Comparison of ENCODE assay signal across 13 cellular contexts in the genomic region with DNA sequence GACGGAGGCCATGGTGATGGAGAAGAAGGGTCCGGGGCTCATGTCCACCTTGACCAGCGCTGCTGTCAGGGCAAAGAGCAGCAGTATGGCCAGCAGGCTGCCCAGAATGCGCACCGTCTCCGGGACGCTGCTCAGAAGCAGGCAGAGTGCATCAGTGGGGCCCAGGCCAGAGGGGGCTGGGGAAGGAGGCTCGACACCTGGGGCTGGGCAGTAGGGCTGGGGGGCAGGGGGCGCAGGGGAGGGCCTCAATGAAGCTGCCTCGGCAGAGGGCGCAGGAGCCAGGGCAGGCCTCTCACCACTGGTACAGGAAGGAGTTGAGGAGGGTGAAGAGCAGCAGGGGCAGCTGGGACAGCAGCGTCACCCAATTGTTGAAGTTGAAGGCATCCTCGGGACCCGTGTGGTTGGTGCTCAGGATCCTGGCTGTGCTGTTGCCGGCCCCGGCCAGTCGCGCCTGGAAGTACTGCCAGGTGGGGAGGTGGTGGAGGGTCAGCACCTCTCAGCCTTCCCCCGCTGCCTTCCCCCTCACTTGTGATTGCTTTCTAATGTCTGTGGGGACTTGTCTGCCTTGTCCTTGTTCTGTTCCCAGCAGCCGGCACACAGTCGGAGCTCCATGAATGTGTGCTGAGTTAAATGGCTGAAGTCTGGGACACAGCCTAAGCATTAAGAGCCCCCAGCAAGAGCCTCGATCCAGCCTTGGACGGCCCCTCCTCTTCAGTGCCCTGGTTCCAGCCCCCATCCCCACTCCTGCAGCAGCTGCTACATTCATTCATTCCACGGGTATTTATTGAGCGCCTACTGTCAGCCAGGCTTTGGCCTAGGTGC. TPM values are rescaled to one million over a fixed set of nuclear protein-coding genes. Genes with fewer than 3 reads are reported as not detected.
A peak's percentile ranks its signal among the peaks of the same experiment; 100 is the strongest.
DNase-seq lines count a peak whose midpoint lies in the region; ATAC-seq and TF ChIP-seq lines count a peak whose summit lies in the region.
"Had no signal": no experiment of that assay in that cellular context is flagged by ENCODE, and none has a peak within 500 bp of the region (broad histone marks: within the 10 kb centered on the region; RNA-seq: fewer than 3 reads in every experiment).

No MANE protein-coding gene starts in this region.

- TF ChIP-seq EP300 in gastroesophageal sphincter (IDR thresholded peaks at IDR 0.05), result no peak

- H3K27ac ChIP-seq in SK-N-MC (peak overlapping the region; percentile 82; the same call in 1 of the 2 replicates), hepatocyte (peak overlapping the region; percentile 96), gastrocnemius medialis (peak overlapping the region; percentile 97 to 99 (median 98)), gastroesophageal sphincter (no peak overlapping the region)
- H3K27ac ChIP-seq: left lung, tibial nerve had no signal

- H4K20me1 ChIP-seq in hepatocyte (ENCODE audit: insufficient read depth, poor library complexity, severe bottlenecking), result no peaks in the 10 kb centered on the region

- 88% methylated on average over 18 of the region's 25 CpGs for WGBS in hepatocyte (ENCODE audit: low lambda C conversion rate, missing lambda C conversion rate)
- WGBS in lower leg skin, 2 donors, result 87% methylated on average over 23 to 24 of the region's 25 CpGs
- WGBS in gastroesophageal sphincter (ENCODE audit: low coverage in 1 of 2), 2 donors, result 60 to 69% methylated on average over 1 to 4 of the region's 25 CpGs

- peak overlapping the region; percentile 83 for H3K4me3 Mint-ChIP-seq in activated naive CD4-positive, alpha-beta T cell treated with anti-CD3 and anti-CD28 coated beads for 36 hours

- H3K4me3 ChIP-seq in SK-N-MC (peak overlapping the region; percentile 88; the same call in 1 of the 2 replicates), hepatocyte (no peak overlapping the region), gastrocnemius medialis (peak overlapping the region; percentile 26 to 96 (median 74)), lower leg skin (ENCODE audit: low read depth, poor library complexity, severe bottlenecking) (no peak overlapping the region), gastroesophageal sphincter (no peak overlapping the region)
- H3K4me3 ChIP-seq: tibial nerve had no signal

- H3K9me3 Mint-ChIP-seq in activated naive CD4-positive, alpha-beta T cell treated with anti-CD3 and anti-CD28 coated beads for 36 hours, result no peaks in the 10 kb centered on the region

- H3K4me1 Mint-ChIP-seq in activated naive CD4-positive, alpha-beta T cell treated with anti-CD3 and anti-CD28 coated beads for 36 hours (ENCODE audit: low read depth), result peaks cover 15% of the 10 kb centered on the region

- no peak overlapping the region for H3K9ac ChIP-seq in SK-N-MC (ENCODE audit: insufficient read length)

- H2AFZ ChIP-seq in hepatocyte, result no peak overlapping the region

- H3K9me2 ChIP-seq in hepatocyte (replicated peaks; ENCODE audit: insufficient read depth), result no peaks in the 10 kb centered on the region

- TF ChIP-seq POLR2A in gastrocnemius medialis (IDR thresholded peaks at IDR 0.05) (no peak), lower leg skin (IDR thresholded peaks at IDR 0.05) (no peak), gastroesophageal sphincter (IDR thresholded peaks at IDR 0.05) (no peak)

- in situ Hi-C loops in gastrocnemius medialis (cut with MboI; ENCODE audit: low sequenced_read_pairs in 4 of 4), result no loop called here

- peaks cover 13% of the 10 kb centered on the region for H3K36me3 Mint-ChIP-seq in activated naive CD4-positive, alpha-beta T cell treated with anti-CD3 and anti-CD28 coated beads for 36 hours (ENCODE audit: low read depth)

- H3K9me3 ChIP-seq in SK-N-MC (ENCODE audit: low read depth, low read length) (no peaks in the 10 kb centered on the region), hepatocyte (ENCODE audit: low read depth) (no peaks in the 10 kb centered on the region), gastrocnemius medialis (no peaks in the 10 kb centered on the region), gastroesophageal sphincter (no peaks in the 10 kb centered on the region)
- H3K9me3 ChIP-seq: left lung, tibial nerve had no signal

- CTCF ChIA-PET in activated naive CD4-positive, alpha-beta T cell treated with anti-CD3 and anti-CD28 coated beads for 36 hours (lab: Charles Lee), result interaction anchor here (0.6 to 3.5 kb wide), 4 partner anchors 17 to 27 kb away, joined by 3 to 20 read pairs (median 6); no protein-coding TSS in a partner anchor

- DNase-seq in activated naive CD4-positive, alpha-beta T cell treated with anti-CD3 and anti-CD28 coated beads for 36 hours, result no peak
- no peak for DNase-seq in activated naive CD4-positive, alpha-beta T cell treated with Interleukin-2 at 50 U/mL for 16 hours
- DNase-seq in SK-N-MC (ENCODE audit: low read depth, low spot score), result no peak
- DNase-seq in hepatocyte (ENCODE audit: low spot score), result peak; percentile 8
- no peak for DNase-seq in gastrocnemius medialis
- no peak for DNase-seq in stimulated activated CD4-positive, alpha-beta T cell treated with anti-CD3 and anti-CD28 coated beads, Interleukin-2, amount 100 ng/mL, for 48 hours
- DNase-seq in lower leg skin (ENCODE audit: low spot score in 2 of 2), result no peak
- DNase-seq: activated effector memory CD4-positive, alpha-beta T cell treated with Interleukin-2 at 50 U/mL for 16 hours; NCI-H1092 treated with DMSO at 0.1 percent for 48 hours; Right ventricle myocardium superior had no signal

- H3K27me3 ChIP-seq in hepatocyte (no peaks in the 10 kb centered on the region), gastrocnemius medialis (no peaks in the 10 kb centered on the region), gastroesophageal sphincter (peaks cover 27% of the 10 kb centered on the region)

- ATAC-seq in gastrocnemius medialis (no peak), gastroesophageal sphincter (no peak)
- ATAC-seq: left lung had no signal

- no peaks in the 10 kb centered on the region for H3K27me3 Mint-ChIP-seq in activated naive CD4-positive, alpha-beta T cell treated with anti-CD3 and anti-CD28 coated beads for 36 hours (ENCODE audit: low read depth)

- peak overlapping the region; percentile 91 for H3K4me2 ChIP-seq in hepatocyte

- intact Hi-C loops in activated naive CD4-positive, alpha-beta T cell treated with anti-CD3 and anti-CD28 coated beads for 36 hours (cut with micrococcal nuclease), result no loop called here
- intact Hi-C loops in gastrocnemius medialis (cut with DNase I; ENCODE audit: low total_unique reads) (no loop called here), lower leg skin (cut with DNase I; ENCODE audit: low total_unique reads) (no loop called here)

- H3K36me3 ChIP-seq in SK-N-MC (ENCODE audit: insufficient read depth, low read length) (peaks cover 46% of the 10 kb centered on the region; the same call in 1 of the 2 replicates), hepatocyte (replicated peaks; ENCODE audit: insufficient read depth, low read depth) (no peaks in the 10 kb centered on the region), gastrocnemius medialis (peaks cover 0 to 43% of the 10 kb centered on the region in 2 donors), gastroesophageal sphincter (no peaks in the 10 kb centered on the region)
- H3K36me3 ChIP-seq: tibial nerve had no signal

- H3K4me1 ChIP-seq in hepatocyte (ENCODE audit: insufficient read depth) (peaks cover 16% of the 10 kb centered on the region), gastrocnemius medialis (peaks cover 50 to 63% of the 10 kb centered on the region in 2 donors), gastroesophageal sphincter (peaks cover 0 to 32% (median 4%) of the 10 kb centered on the region in 3 donors)

- TF ChIP-seq CTCF in hepatocyte (IDR thresholded peaks at IDR 0.05; ENCODE audit: poor library complexity), result no peak
- TF ChIP-seq CTCF in gastrocnemius medialis (IDR thresholded peaks at IDR 0.05 in 4 of 5, conservative IDR thresholded peaks at IDR 0.05 in 1 of 5), result no peak
- no peak for TF ChIP-seq CTCF in lower leg skin (IDR thresholded peaks at IDR 0.05)
- no peak for TF ChIP-seq CTCF in gastroesophageal sphincter (IDR thresholded peaks at IDR 0.05)

- H3K27ac Mint-ChIP-seq in activated naive CD4-positive, alpha-beta T cell treated with anti-CD3 and anti-CD28 coated beads for 36 hours, result no peak overlapping the region

- H3K79me2 ChIP-seq in hepatocyte, result peaks cover 4% of the 10 kb centered on the region

RNA-seq across cellular contexts. Expression of a gene that starts 2.3 kb away (rescaled TPM):
- 1 to 10 TPM; 6.6 to 7.4 TPM for total RNA-seq in activated naive CD4-positive, alpha-beta T cell treated with anti-CD3 and anti-CD28 coated beads for 36 hours
- total RNA-seq in hepatocyte (7.4 and 11.3 TPM in 2 replicates), gastrocnemius medialis (100 to 1,000 TPM in 1 of 4 donors, 10 to 100 TPM in 3; 39.2 to 106 (median 70.6) TPM), lower leg skin (1 to 10 TPM; 1.8 to 2.7 (median 2.4) TPM), gastroesophageal sphincter (1 to 10 TPM in 2 of 4 donors, under 1 TPM in 2; 0.27 to 3.2 (median 1.2) TPM)
- polyA plus RNA-seq in hepatocyte, result 20.2 and 27.1 TPM in 2 replicates

RNA-seq across cellular contexts. Expression of a gene that starts 21.9 kb away (rescaled TPM):
- total RNA-seq in activated naive CD4-positive, alpha-beta T cell treated with anti-CD3 and anti-CD28 coated beads for 36 hours, result 1 to 10 TPM; 5.4 to 5.8 TPM
- 41.5 and 41.9 TPM in 2 replicates for total RNA-seq in hepatocyte
- 37.4 and 40.8 TPM in 2 replicates for polyA plus RNA-seq in hepatocyte
- total RNA-seq in gastrocnemius medialis, result 10 to 100 TPM; 30.3 to 59.7 (median 40.4) TPM
- total RNA-seq in lower leg skin, result 10 to 100 TPM; 23.9 to 32.4 (median 30.0) TPM
- total RNA-seq in gastroesophageal sphincter, result 10 to 100 TPM; 39.7 to 62.0 (median 47.6) TPM

RNA-seq across cellular contexts. Expression of a gene that starts 24.4 kb away (rescaled TPM):
- total RNA-seq in activated naive CD4-positive, alpha-beta T cell treated with anti-CD3 and anti-CD28 coated beads for 36 hours, result 10 to 100 TPM; 24.0 to 25.3 TPM
- total RNA-seq in hepatocyte (34.5 and 39.7 TPM in 2 replicates), gastrocnemius medialis (10 to 100 TPM; 40.1 to 73.5 (median 64.8) TPM), lower leg skin (10 to 100 TPM; 40.1 to 68.4 (median 57.5) TPM), gastroesophageal sphincter (10 to 100 TPM; 26.6 to 44.2 (median 35.5) TPM)
- 48.6 and 54.0 TPM in 2 replicates for polyA plus RNA-seq in hepatocyte

RNA-seq across cellular contexts. Expression of a gene that starts 33.0 kb away (rescaled TPM):
- total RNA-seq in activated naive CD4-positive, alpha-beta T cell treated with anti-CD3 and anti-CD28 coated beads for 36 hours, result 1 to 10 TPM; 2.0 to 2.6 TPM
- total RNA-seq in hepatocyte, result 4.3 and 6.2 TPM in 2 replicates
- polyA plus RNA-seq in hepatocyte, result 9.5 and 12.8 TPM in 2 replicates
- 1 to 10 TPM; 1.9 to 9.7 (median 7.0) TPM for total RNA-seq in gastrocnemius medialis
- total RNA-seq in lower leg skin, result 10 to 100 TPM; 48.3 to 56.9 (median 53.8) TPM
- total RNA-seq in gastroesophageal sphincter, result 1 to 10 TPM; 3.8 to 9.3 (median 4.7) TPM

RNA-seq across cellular contexts. Expression of a gene that starts 51.6 kb away (rescaled TPM):
- total RNA-seq in activated naive CD4-positive, alpha-beta T cell treated with anti-CD3 and anti-CD28 coated beads for 36 hours, result not detected
- 0.60 TPM in 1 of 2 replicates, not detected in the other for total RNA-seq in hepatocyte
- 0.31 TPM in 1 of 2 replicates, not detected in the other for polyA plus RNA-seq in hepatocyte
- total RNA-seq in gastrocnemius medialis, result not detected
- total RNA-seq in lower leg skin, result under 1 TPM in 1 of 4 donors, not detected in 3; 0.19 TPM
- 1 to 10 TPM in 1 of 4 donors, under 1 TPM in 2, not detected in 1; 0.27 to 2.6 (median 0.93) TPM for total RNA-seq in gastroesophageal sphincter
- total RNA-seq: Right ventricle myocardium superior had no signal

Comparison
In these comparisons a context has a peak if more than half of its experiments do, and no peak if none do; other contexts are left out.
1. H3K27ac ChIP-seq: peak in SK-N-MC (single experiment), hepatocyte (single experiment) and gastrocnemius medialis (4 of 4); none in gastroesophageal sphincter (0 of 4).
2. H3K4me3 ChIP-seq: peak in SK-N-MC (single experiment) and gastrocnemius medialis (4 of 4); none in hepatocyte (single experiment), lower leg skin (single experiment) and gastroesophageal sphincter (0 of 2).